Comparison of ENCODE assay signal across 28 cellular contexts in genomic region chr5:137194300-137194699, GRCh38.
"Had no signal": no experiment of that assay in that cellular context is flagged by ENCODE, and none has a peak within 500 bp of the region (broad histone marks: within the 10 kb centered on the region; RNA-seq: fewer than 3 reads in every experiment).

No MANE protein-coding gene starts in this region.

- H3K27me3 Mint-ChIP-seq: stimulated activated naive B cell treated with anti-CD40 and anti-IgM and Interleukin-4, amounts not matched to agents 10 μg/mL and 1 μg/mL and 100 μg/mL, for 72 hours had no signal

- H2AFZ ChIP-seq: parathyroid adenoma had no signal

- H3K4me3 ChIP-seq: ovary, psoas muscle, right lobe of liver, sigmoid colon, stomach, thoracic aorta, thyroid gland, tibial nerve, upper lobe of left lung, vagina had no signal

- H3K36me3 ChIP-seq: ovary, right lobe of liver, sigmoid colon, stomach, thoracic aorta, thyroid gland, tibial nerve, upper lobe of left lung, vagina had no signal

- ATAC-seq: naive thymus-derived CD4-positive, alpha-beta T cell; natural killer cell treated with Interleukin-12 subunit alpha and Interleukin-12 subunit beta and Interleukin-15 and Interleukin-18, amount 100 ng/mL, for 72 hours; psoas muscle; right cardiac atrium; right lobe of liver; stimulated activated effector memory CD8-positive, alpha-beta T cell treated with anti-CD3 and anti-CD28 coated beads, Interleukin-12 subunit alpha, Interleukin-12 subunit beta, amount 100 ng/mL, for 72 hours; stimulated activated naive B cell treated with anti-CD40 and anti-IgM and Interleukin-4, amounts not matched to agents 10 μg/mL and 1 μg/mL and 100 μg/mL, for 72 hours had no signal

- H3K27me3 ChIP-seq: ovary, right lobe of liver, sigmoid colon, stomach, thyroid gland, tibial nerve, upper lobe of left lung, vagina had no signal

- DNase-seq: naive thymus-derived CD4-positive, alpha-beta T cell; nephron progenitor cell; occipital lobe; ovary; psoas muscle; right cardiac atrium; right lobe of liver; sigmoid colon; small intestine; stimulated activated CD4-positive, alpha-beta T cell treated with anti-CD3 and anti-CD28 coated beads, Interleukin-15, amount 100 ng/mL, for 24 hours; stimulated activated CD4-positive, alpha-beta T cell treated with anti-CD3 and anti-CD28 coated beads, Interleukin-2, amount 100 ng/mL, for 24 hours; stimulated activated CD4-positive, alpha-beta T cell treated with anti-CD3 and anti-CD28 coated beads, Interleukin-2, amount 100 ng/mL, for 48 hours; stimulated activated CD4-positive, alpha-beta T cell treated with anti-CD3 and anti-CD28 coated beads, Interleukin-4, amount 100 ng/mL, for 24 hours; stimulated activated naive B cell treated with anti-CD40 and anti-IgM and Interleukin-4, amounts not matched to agents 10 μg/mL and 1 μg/mL and 100 μg/mL, for 72 hours; stimulated activated naive CD4-positive, alpha-beta T cell treated with Interleukin-2 at 50 U/mL for 16 hours; stomach; thyroid gland; trophoblast cell; upper lobe of left lung had no signal

- H3K9me3 Mint-ChIP-seq: natural killer cell treated with Interleukin-12 subunit alpha and Interleukin-12 subunit beta and Interleukin-15 and Interleukin-18, amount 100 ng/mL, for 72 hours; nephron progenitor cell; neural crest cell; stimulated activated naive CD8-positive, alpha-beta T cell treated with anti-CD3 and anti-CD28 coated beads, Interleukin-15, Interleukin-2, amounts not matched to agents 100 ng/mL and 50 ng/mL, for 24 hours had no signal

- H3K36me3 Mint-ChIP-seq: naive thymus-derived CD4-positive, alpha-beta T cell; natural killer cell treated with Interleukin-12 subunit alpha and Interleukin-12 subunit beta and Interleukin-15 and Interleukin-18, amount 100 ng/mL, for 72 hours; stimulated activated effector memory CD8-positive, alpha-beta T cell treated with anti-CD3 and anti-CD28 coated beads, Interleukin-12 subunit alpha, Interleukin-12 subunit beta, amount 100 ng/mL, for 72 hours; stimulated activated naive B cell treated with anti-CD40 and anti-IgM and Interleukin-4, amounts not matched to agents 10 μg/mL and 1 μg/mL and 100 μg/mL, for 72 hours had no signal

- H3K27ac ChIP-seq: ovary, parathyroid adenoma, psoas muscle, right lobe of liver, sigmoid colon, stomach, thoracic aorta, thyroid gland, tibial nerve, upper lobe of left lung, vagina had no signal

- H3K4me1 Mint-ChIP-seq: naive thymus-derived CD4-positive, alpha-beta T cell; stimulated activated effector memory CD8-positive, alpha-beta T cell treated with anti-CD3 and anti-CD28 coated beads, Interleukin-12 subunit alpha, Interleukin-12 subunit beta, amount 100 ng/mL, for 72 hours; stimulated activated naive B cell treated with anti-CD40 and anti-IgM and Interleukin-4, amounts not matched to agents 10 μg/mL and 1 μg/mL and 100 μg/mL, for 72 hours had no signal

- H3K9ac ChIP-seq: parathyroid adenoma had no signal

- H3K4me3 Mint-ChIP-seq: naive thymus-derived CD4-positive, alpha-beta T cell; natural killer cell treated with Interleukin-12 subunit alpha and Interleukin-12 subunit beta and Interleukin-15 and Interleukin-18, amount 100 ng/mL, for 72 hours; nephron progenitor cell; neural crest cell; stimulated activated effector memory CD8-positive, alpha-beta T cell treated with anti-CD3 and anti-CD28 coated beads, Interleukin-12 subunit alpha, Interleukin-12 subunit beta, amount 100 ng/mL, for 72 hours; stimulated activated naive B cell treated with anti-CD40 and anti-IgM and Interleukin-4, amounts not matched to agents 10 μg/mL and 1 μg/mL and 100 μg/mL, for 72 hours; stimulated activated naive CD8-positive, alpha-beta T cell treated with anti-CD3 and anti-CD28 coated beads, Interleukin-15, Interleukin-2, amounts not matched to agents 100 ng/mL and 50 ng/mL, for 24 hours had no signal

- H3K27ac Mint-ChIP-seq: naive thymus-derived CD4-positive, alpha-beta T cell; natural killer cell treated with Interleukin-12 subunit alpha and Interleukin-12 subunit beta and Interleukin-15 and Interleukin-18, amount 100 ng/mL, for 72 hours; nephron progenitor cell; progenitor cell of endocrine pancreas; stimulated activated effector memory CD8-positive, alpha-beta T cell treated with anti-CD3 and anti-CD28 coated beads, Interleukin-12 subunit alpha, Interleukin-12 subunit beta, amount 100 ng/mL, for 72 hours; stimulated activated naive B cell treated with anti-CD40 and anti-IgM and Interleukin-4, amounts not matched to agents 10 μg/mL and 1 μg/mL and 100 μg/mL, for 72 hours; stimulated activated naive CD8-positive, alpha-beta T cell treated with anti-CD3 and anti-CD28 coated beads, Interleukin-15, Interleukin-2, amounts not matched to agents 100 ng/mL and 50 ng/mL, for 24 hours had no signal

- H3K4me1 ChIP-seq: parathyroid adenoma, psoas muscle, right lobe of liver, thyroid gland, tibial nerve, upper lobe of left lung, vagina had no signal

- H3K9me3 ChIP-seq: ovary, psoas muscle, right lobe of liver, sigmoid colon, stomach, thoracic aorta, thyroid gland, tibial nerve, upper lobe of left lung, vagina had no signal
